20 cellular contexts compared by ENCODE assay signal in genomic region chr10:5486852-5487235, GRCh38. TPM values are rescaled to one million over a fixed set of nuclear protein-coding genes. Genes with fewer than 3 reads are reported as not detected.
"Had no signal": no experiment of that assay in that cellular context is flagged by ENCODE, and none has a peak within 500 bp of the region (broad histone marks: within the 10 kb centered on the region; RNA-seq: fewer than 3 reads in every experiment).

No MANE protein-coding gene starts in this region.

- H3K4me1 Mint-ChIP-seq: immature natural killer cell had no signal

- H3K36me3 Mint-ChIP-seq: activated naive CD8-positive, alpha-beta T cell treated with anti-CD3 and anti-CD28 coated beads, Interleukin-2, amount 10 ng/mL, durations not matched to agents 7 days and 5 days; immature natural killer cell; natural killer cell treated with Interleukin-12 subunit alpha and Interleukin-12 subunit beta and Interleukin-15 and Interleukin-18, amount 100 ng/mL, for 72 hours had no signal

- H3K4me1 ChIP-seq: upper lobe of left lung had no signal

- H3K27ac Mint-ChIP-seq: activated naive CD8-positive, alpha-beta T cell treated with anti-CD3 and anti-CD28 coated beads, Interleukin-2, amount 10 ng/mL, durations not matched to agents 7 days and 5 days; immature natural killer cell; natural killer cell treated with Interleukin-12 subunit alpha and Interleukin-12 subunit beta and Interleukin-15 and Interleukin-18, amount 100 ng/mL, for 72 hours had no signal

- H3K9me3 ChIP-seq: breast epithelium, upper lobe of left lung had no signal

- DNase-seq: activated CD4-positive, alpha-beta T cell treated with anti-CD3 and anti-CD28 coated beads, Interleukin-2, amount 50 U/mL, for 4 hours; activated gamma-delta T cell; activated naive CD8-positive, alpha-beta T cell treated with anti-CD3 and anti-CD28 coated beads, Interleukin-2, amount 10 ng/mL, durations not matched to agents 7 days and 5 days; activated T-cell treated with anti-CD3 and anti-CD28 coated beads, Interleukin-2, amount 50 U/mL, for 1 hour; anterior cingulate cortex; immature natural killer cell; left cardiac atrium; upper lobe of left lung had no signal

- H3K4me3 Mint-ChIP-seq: activated naive CD8-positive, alpha-beta T cell treated with anti-CD3 and anti-CD28 coated beads, Interleukin-2, amount 10 ng/mL, durations not matched to agents 7 days and 5 days; immature natural killer cell; natural killer cell treated with Interleukin-12 subunit alpha and Interleukin-12 subunit beta and Interleukin-15 and Interleukin-18, amount 100 ng/mL, for 72 hours had no signal

- H3K27me3 ChIP-seq: breast epithelium, upper lobe of left lung had no signal

- H3K27ac ChIP-seq: dorsolateral prefrontal cortex, upper lobe of left lung had no signal

- H3K9me3 Mint-ChIP-seq: immature natural killer cell; natural killer cell treated with Interleukin-12 subunit alpha and Interleukin-12 subunit beta and Interleukin-15 and Interleukin-18, amount 100 ng/mL, for 72 hours had no signal

- ATAC-seq: activated CD4-positive, CD25-positive, alpha-beta regulatory T cell treated with anti-CD3 and anti-CD28 coated beads, Interleukin-2, amount 50 U/mL, for 24 hours; esophagus mucosa had no signal

- H3K4me3 ChIP-seq: breast epithelium, dorsolateral prefrontal cortex, upper lobe of left lung had no signal

- H3K36me3 ChIP-seq: breast epithelium, upper lobe of left lung had no signal

RNA-seq across cellular contexts. Expression of gene CALML5, which starts 12.5 kb away (rescaled TPM):
- total RNA-seq: activated naive CD8-positive, alpha-beta T cell treated with anti-CD3 and anti-CD28 coated beads, Interleukin-2, amount 10 ng/mL, durations not matched to agents 7 days and 5 days; cerebellum; dorsolateral prefrontal cortex; left cardiac atrium; lung microvascular endothelial cell; mononuclear cell; natural killer cell treated with Interleukin-12 subunit alpha and Interleukin-12 subunit beta and Interleukin-15 and Interleukin-18, amount 100 ng/mL, for 72 hours; osteocyte; skeletal muscle tissue; subcutaneous adipose tissue; T-helper 2 cell treated with Interferon-gamma antibody and Interleukin-4, amounts not matched to agents 100 ng/mL and 5 ng/mL, for 36 hours; upper lobe of left lung had no signal
- polyA plus RNA-seq: immature natural killer cell had no signal

RNA-seq across cellular contexts. Expression of gene CALML3, which starts 37.9 kb away (rescaled TPM):
- total RNA-seq: activated naive CD8-positive, alpha-beta T cell treated with anti-CD3 and anti-CD28 coated beads, Interleukin-2, amount 10 ng/mL, durations not matched to agents 7 days and 5 days; left cardiac atrium; lung microvascular endothelial cell; mononuclear cell; natural killer cell treated with Interleukin-12 subunit alpha and Interleukin-12 subunit beta and Interleukin-15 and Interleukin-18, amount 100 ng/mL, for 72 hours; osteocyte; skeletal muscle tissue; subcutaneous adipose tissue; T-helper 2 cell treated with Interferon-gamma antibody and Interleukin-4, amounts not matched to agents 100 ng/mL and 5 ng/mL, for 36 hours; upper lobe of left lung had no signal
- polyA plus RNA-seq: immature natural killer cell had no signal
